Comparison of ENCODE assay signal across 9 cellular contexts in the genomic region with DNA sequence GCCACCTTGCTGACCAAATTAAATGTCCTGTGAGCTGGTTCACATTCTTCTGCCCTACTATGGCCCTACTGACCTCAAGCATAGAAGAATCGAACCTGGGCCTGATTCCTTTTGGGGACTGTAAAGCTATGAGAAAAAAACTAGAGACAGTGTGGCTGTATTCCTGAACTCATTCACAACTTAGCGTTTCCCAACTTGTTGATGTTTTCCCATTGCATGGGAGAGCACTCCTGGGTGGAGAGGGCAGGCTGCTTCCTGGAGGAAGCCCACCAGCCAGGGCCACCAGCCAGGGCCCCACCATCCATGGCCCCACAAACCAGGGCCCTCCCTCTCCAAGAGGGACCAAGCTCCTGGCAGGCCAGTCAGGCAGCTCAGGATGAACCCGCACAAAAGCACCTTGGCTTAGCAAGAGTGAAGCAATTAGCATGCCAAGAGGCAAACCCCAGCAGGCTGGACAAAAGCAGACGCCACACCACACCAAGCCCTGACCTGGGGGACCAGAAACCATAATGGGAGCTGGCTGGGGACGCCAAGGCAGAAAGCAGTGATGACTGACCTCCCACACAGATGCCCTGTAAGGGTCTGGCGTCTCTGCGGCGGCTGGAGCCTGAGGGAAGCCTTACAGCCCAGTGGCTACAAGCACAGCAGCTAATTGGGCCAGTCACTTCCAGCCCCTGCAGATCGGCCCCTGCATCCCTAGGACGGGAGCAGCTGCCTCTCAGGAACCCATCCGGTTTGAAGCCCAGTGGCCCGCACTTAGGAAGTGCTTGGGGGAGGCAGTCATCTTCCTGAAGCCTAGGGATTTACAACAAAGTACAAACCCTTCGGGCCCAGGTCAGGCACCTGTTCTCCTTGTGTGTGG. TPM values are rescaled to one million over a fixed set of nuclear protein-coding genes. Genes with fewer than 3 reads are reported as not detected.
DNase-seq lines count a peak whose midpoint lies in the region; ATAC-seq and TF ChIP-seq lines count a peak whose summit lies in the region.
"Had no signal": no experiment of that assay in that cellular context is flagged by ENCODE, and none has a peak within 500 bp of the region (broad histone marks: within the 10 kb centered on the region; RNA-seq: fewer than 3 reads in every experiment).

No MANE protein-coding gene starts in this region.

- H3F3A ChIP-seq in DOHH2 (ENCODE audit: control insufficient read depth, insufficient read depth), result peaks cover 3% of the 10 kb centered on the region; the same call in 1 of the 2 replicates
- no peaks in the 10 kb centered on the region for H3F3A ChIP-seq in SU-DHL-6 (ENCODE audit: insufficient read depth)
- no peaks in the 10 kb centered on the region for H3F3A ChIP-seq in PC-3 (ENCODE audit: low read length, unreplicated experiment)

- H3K9ac ChIP-seq in SU-DHL-6 (ENCODE audit: low read length), result no peak overlapping the region
- H3K9ac ChIP-seq in rectal smooth muscle tissue (ENCODE audit: low read length), result no peak overlapping the region
- no peak overlapping the region for H3K9ac ChIP-seq in PC-3 (ENCODE audit: low read length)

- peak overlapping the region; percentile 92 for H3K4me2 ChIP-seq in DOHH2 (ENCODE audit: low read length)
- H3K4me2 ChIP-seq in SU-DHL-6 (ENCODE audit: low read depth, low read length, poor library complexity, severe bottlenecking), result peak overlapping the region; percentile 72
- no peak overlapping the region for H3K4me2 ChIP-seq in PC-3 (ENCODE audit: low read length)

- no peak for TF ChIP-seq EP300 in gastroesophageal sphincter (IDR thresholded peaks at IDR 0.05)

- no TSS peak for BruUV-seq in PC-3 (replicated peaks; lab: Mats Ljungman, UMichigan)

- peak overlapping the region; percentile 74 for H3K27ac ChIP-seq in DOHH2 (ENCODE audit: low read depth, low read length)
- H3K27ac ChIP-seq in SU-DHL-6 (ENCODE audit: low read depth, low read length), result no peak overlapping the region
- H3K27ac ChIP-seq in gastroesophageal sphincter, result peak overlapping the region in 3 of 4 donors; percentile 91 to 96 (median 95)
- H3K27ac ChIP-seq in rectal smooth muscle tissue (ENCODE audit: low read depth, low read length), result peak overlapping the region; percentile 58
- H3K27ac ChIP-seq in PC-3 (ENCODE audit: low read length), result no peak overlapping the region

- peaks cover 62% of the 10 kb centered on the region for H3K79me2 ChIP-seq in DOHH2 (ENCODE audit: control insufficient read depth, low read length)
- peaks cover 18% of the 10 kb centered on the region; the same call in 1 of the 2 replicates for H3K79me2 ChIP-seq in SU-DHL-6 (ENCODE audit: insufficient read depth, low read length)
- peaks cover 22% of the 10 kb centered on the region for H3K79me2 ChIP-seq in PC-3 (ENCODE audit: low read length)

- no peak for TF ChIP-seq CTCF in DOHH2 (IDR thresholded peaks at IDR 0.05; ENCODE audit: low read depth, low read length, poor library complexity, severe bottlenecking)
- TF ChIP-seq CTCF in SU-DHL-6 (IDR thresholded peaks at IDR 0.05; ENCODE audit: insufficient read depth, low read length, poor library complexity, severe bottlenecking), result no peak
- no peak for TF ChIP-seq CTCF in gastroesophageal sphincter (IDR thresholded peaks at IDR 0.05)
- no peak for TF ChIP-seq CTCF in PC-3 (conservative IDR thresholded peaks at IDR 0.05; ENCODE audit: low read depth, low read length)

- H4K20me1 ChIP-seq in DOHH2 (ENCODE audit: control insufficient read depth, insufficient read depth, low read depth, low read length) (peaks cover 12% of the 10 kb centered on the region; the same call in 1 of the 2 replicates), SU-DHL-6 (ENCODE audit: low read depth, low read length) (no peaks in the 10 kb centered on the region; the same call in 1 of the 2 replicates), PC-3 (ENCODE audit: low read length) (no peaks in the 10 kb centered on the region)

- intact Hi-C loops in PC-3 (cut with micrococcal nuclease), result no loop called here

- WGBS in gastroesophageal sphincter (ENCODE audit: low coverage in 1 of 2), 2 donors, result 51 to 88% methylated on average over 1 to 2 of the region's 13 CpGs

- H3K4me3 ChIP-seq in DOHH2 (ENCODE audit: low read length), result peak overlapping the region; percentile 90
- H3K4me3 ChIP-seq in SU-DHL-6 (ENCODE audit: insufficient read depth, low read length, poor library complexity, severe bottlenecking), result no peak overlapping the region
- H3K4me3 ChIP-seq in gastroesophageal sphincter, result peak overlapping the region in 1 of 2 donors; percentile 99
- H3K4me3 ChIP-seq in rectal smooth muscle tissue (ENCODE audit: low read length), result peak overlapping the region; percentile 74
- H3K4me3 ChIP-seq in PC-3 (ENCODE audit: low read length), result no peak overlapping the region

- H3K4me1 ChIP-seq in DOHH2 (ENCODE audit: control insufficient read depth, low read length) (peaks cover 46% of the 10 kb centered on the region), gastroesophageal sphincter (peaks cover 0 to 85% (median 58%) of the 10 kb centered on the region in 3 donors), rectal smooth muscle tissue (ENCODE audit: control insufficient read depth, insufficient read depth, low read length) (peaks cover 35% of the 10 kb centered on the region), PC-3 (ENCODE audit: insufficient read depth, low read length) (no peaks in the 10 kb centered on the region)

- H2AFZ ChIP-seq in SU-DHL-6 (ENCODE audit: low read depth, low read length, severe bottlenecking), result no peak overlapping the region
- H2AFZ ChIP-seq in PC-3 (ENCODE audit: low read length), result no peak overlapping the region

- TF ChIP-seq POLR2A in gastroesophageal sphincter (IDR thresholded peaks at IDR 0.05), result no peak

- CTCF ChIA-PET in PC-3 (lab: Charles Lee), result no interaction called here

- H3K27me3 ChIP-seq in DOHH2 (ENCODE audit: control insufficient read depth, low read length) (0 out of 2 replicates have a peak, but pooled peaks cover 2% of the 10 kb centered on the region), SU-DHL-6 (ENCODE audit: low read length) (no peaks in the 10 kb centered on the region), gastroesophageal sphincter (no peaks in the 10 kb centered on the region), rectal smooth muscle tissue (ENCODE audit: control insufficient read depth, insufficient read depth, low read length) (no peaks in the 10 kb centered on the region), PC-3 (ENCODE audit: low read length) (no peaks in the 10 kb centered on the region)
- H3K27me3 ChIP-seq: MG63 had no signal

- ATAC-seq in gastroesophageal sphincter, result no peak
- no peak for ATAC-seq in PC-3
- ATAC-seq in GM21526 (IDR thresholded peaks at IDR 0.05; ENCODE audit: low FRiP score, unreplicated experiment), result no peak
- no peak for ATAC-seq in HG03520 (IDR thresholded peaks at IDR 0.05; ENCODE audit: unreplicated experiment)

- H3K9me3 ChIP-seq in DOHH2 (ENCODE audit: control insufficient read depth, insufficient read depth, low read length) (no peaks in the 10 kb centered on the region), SU-DHL-6 (ENCODE audit: insufficient read depth, low read length) (no peaks in the 10 kb centered on the region), gastroesophageal sphincter (no peaks in the 10 kb centered on the region), PC-3 (ENCODE audit: low read length) (no peaks in the 10 kb centered on the region)
- H3K9me3 ChIP-seq: MG63 had no signal

- H3K36me3 ChIP-seq in DOHH2 (ENCODE audit: control insufficient read depth, low read length) (peaks cover 15% of the 10 kb centered on the region), SU-DHL-6 (ENCODE audit: low read length) (no peaks in the 10 kb centered on the region), gastroesophageal sphincter (peaks cover 0 to 5% of the 10 kb centered on the region in 2 donors), rectal smooth muscle tissue (ENCODE audit: control insufficient read depth, insufficient read depth, low read length) (no peaks in the 10 kb centered on the region), PC-3 (ENCODE audit: low read depth, low read length) (no peaks in the 10 kb centered on the region)
- H3K36me3 ChIP-seq: MG63 had no signal

- POLR2A ChIA-PET in PC-3 (lab: Charles Lee; ENCODE audit: unreplicated experiment), result no interaction called here

- no peak for DNase-seq in PC-3
- no peak for DNase-seq in HUDEP-2 (lab: John Stamatoyannopoulos, UW; ENCODE audit: unreplicated experiment in 76 of 76)
- DNase-seq: MG63 had no signal

- H3K9me2 ChIP-seq in DOHH2 (replicated peaks; ENCODE audit: control insufficient read depth, low read length), result no peaks in the 10 kb centered on the region
- no peaks in the 10 kb centered on the region for H3K9me2 ChIP-seq in SU-DHL-6 (replicated peaks; ENCODE audit: insufficient read depth, low read length)
- H3K9me2 ChIP-seq in PC-3 (replicated peaks; ENCODE audit: low read length), result no peaks in the 10 kb centered on the region

RNA-seq across cellular contexts. Expression of a gene that starts 2.1 kb away (rescaled TPM):
- total RNA-seq in gastroesophageal sphincter, result 10 to 100 TPM; 44.6 to 55.9 (median 45.6) TPM
- 21.6 and 24.1 TPM in 2 replicates for total RNA-seq in PC-3 (2014; rRNA removed)

RNA-seq across cellular contexts. Expression of a gene that starts 26.5 kb away (rescaled TPM):
- total RNA-seq in gastroesophageal sphincter (10 to 100 TPM; 16.2 to 22.2 (median 17.8) TPM), PC-3 (2014; rRNA removed) (12.2 and 14.3 TPM in 2 replicates)

Comparison
In these comparisons a context has a peak if more than half of its experiments do, and no peak if none do; other contexts are left out.
1. H3K27ac ChIP-seq: peak in DOHH2 (single experiment), gastroesophageal sphincter (3 of 4) and rectal smooth muscle tissue (single experiment); none in SU-DHL-6 (single experiment) and PC-3 (single experiment).
2. H3K4me3 ChIP-seq: peak in DOHH2 (single experiment) and rectal smooth muscle tissue (single experiment); none in SU-DHL-6 (single experiment) and PC-3 (single experiment).